In genomic region chr1:67594764-67595163, GRCh38 we compare ENCODE assay signal across 25 cellular contexts.
"Had no signal": no experiment of that assay in that cellular context is flagged by ENCODE, and none has a peak within 500 bp of the region (broad histone marks: within the 10 kb centered on the region; RNA-seq: fewer than 3 reads in every experiment).

No MANE protein-coding gene starts in this region.

- H3K27me3 ChIP-seq: colonic mucosa, esophagus squamous epithelium, gastrocnemius medialis, heart right ventricle had no signal

- H3K27ac ChIP-seq: colonic mucosa, epithelial cell of prostate, esophagus squamous epithelium, gastrocnemius medialis, heart right ventricle, lower lobe of right lung had no signal

- H3K36me3 ChIP-seq: colonic mucosa, esophagus squamous epithelium, gastrocnemius medialis, heart right ventricle, lower lobe of right lung had no signal

- H3K9me3 ChIP-seq: colonic mucosa, esophagus squamous epithelium, gastrocnemius medialis, heart right ventricle, lower lobe of right lung, mucosa of descending colon had no signal

- FAIRE-seq: endometrium, islet of Langerhans, keratinocyte had no signal

- ATAC-seq: effector memory CD8-positive, alpha-beta T cell; esophagus mucosa; gastrocnemius medialis; heart right ventricle; left cardiac atrium; left ventricle myocardium superior; lower lobe of right lung; mucosa of descending colon had no signal

- H3K4me3 ChIP-seq: colonic mucosa, esophagus squamous epithelium, gastrocnemius medialis, heart right ventricle, lower lobe of right lung, mucosa of descending colon had no signal

- DNase-seq: colonic mucosa; cortex of kidney; effector CD8-positive, alpha-beta T cell; effector memory CD8-positive, alpha-beta T cell; endodermal cell; erythroblast; esophagus squamous epithelium; foreskin fibroblast; foreskin melanocyte; gastrocnemius medialis; glutamatergic neuron; head of caudate nucleus; heart right ventricle; hippocampal formation; left cardiac atrium; left ventricle myocardium superior; lower lobe of right lung; mesenchymal stem cell; mucosa of descending colon; naive B cell had no signal

- H3K4me1 ChIP-seq: colonic mucosa had no signal
